Comparison of ENCODE assay signal across 1 cellular context in the genomic region with DNA sequence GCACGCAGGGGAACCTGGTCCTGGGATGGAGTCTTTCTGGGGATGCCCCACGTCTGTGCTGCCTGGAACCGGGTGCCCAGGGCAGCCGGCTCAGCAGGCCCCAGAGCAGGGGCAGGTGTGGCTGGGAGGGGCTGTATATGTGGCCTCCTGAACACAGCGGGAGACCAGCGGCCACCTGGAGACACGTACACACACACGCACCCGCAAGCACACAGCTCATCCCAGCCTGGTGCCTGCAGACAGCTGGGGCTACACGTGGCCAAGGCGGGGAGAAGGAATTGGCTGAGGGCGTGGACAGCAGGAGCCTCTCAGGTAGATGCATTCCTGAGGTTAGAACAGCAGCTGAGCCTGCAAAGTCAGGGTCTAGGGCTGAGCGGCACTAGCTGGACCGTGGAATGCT.
TF ChIP-seq lines count a peak whose summit lies in the region.

No MANE protein-coding gene starts in this region.

TF ChIP-seq in IMR-90, 13 proteins besides CTCF, POLR2A, EP300 and RAD21:
- TF ChIP-seq MXI1 (IDR thresholded peaks at IDR 0.05; ENCODE audit: borderline replicate concordance, low read depth, low read length), result no peak
